In the genomic region with DNA sequence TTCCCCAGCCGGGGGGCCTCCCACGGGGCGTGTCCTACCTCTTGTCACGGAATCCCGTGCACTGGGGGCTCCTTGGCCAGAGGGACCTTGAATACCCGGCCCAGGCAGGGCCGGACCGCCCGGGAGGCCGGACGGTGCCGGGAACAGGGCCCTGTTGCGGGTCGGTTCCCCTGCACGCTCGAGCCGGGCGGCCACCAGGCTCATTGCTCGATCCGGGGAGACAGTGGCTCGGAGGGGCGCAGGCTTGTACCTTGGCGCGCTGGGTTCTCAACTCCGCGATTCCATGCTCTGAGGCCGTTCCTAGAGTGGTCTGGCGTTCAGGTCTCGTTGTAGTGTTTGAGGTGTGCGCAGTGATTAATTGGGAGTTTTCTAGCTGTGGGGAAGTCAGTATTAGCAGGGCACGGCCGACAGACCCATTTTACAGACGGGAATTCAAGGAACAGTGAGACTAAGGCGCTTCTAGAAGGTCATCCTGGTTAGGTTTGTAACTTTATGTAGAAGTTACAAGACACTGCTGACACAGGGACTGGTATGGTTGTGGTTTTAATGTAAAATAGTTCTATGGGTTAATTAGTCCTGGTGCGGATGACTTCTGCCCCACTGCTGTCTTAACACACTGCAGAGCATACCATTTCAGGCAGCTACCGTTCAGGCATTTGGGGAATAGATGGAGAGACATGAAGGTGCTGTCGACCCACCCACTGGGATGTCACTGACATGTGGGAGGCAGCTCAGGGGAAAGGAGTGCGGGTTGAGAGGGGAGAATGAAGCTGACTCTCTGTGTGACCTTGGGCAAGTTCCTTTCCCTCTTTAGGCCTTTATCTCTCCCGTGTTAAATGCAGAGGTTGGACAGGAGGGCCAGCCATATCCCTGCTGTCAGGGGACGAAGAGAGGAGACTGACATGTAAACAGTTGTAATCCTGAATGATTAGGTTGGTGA, we compare ENCODE assay signal across 8 cellular contexts. TPM values are rescaled to one million over a fixed set of nuclear protein-coding genes. Genes with fewer than 3 reads are reported as not detected.
DNase-seq lines count a peak whose midpoint lies in the region; ATAC-seq lines count a peak whose summit lies in the region.

No MANE protein-coding gene starts in this region.

- peak; percentile 4 for ATAC-seq in GM19395 (IDR thresholded peaks at IDR 0.05; ENCODE audit: unreplicated experiment)
- ATAC-seq in HG03280 (IDR thresholded peaks at IDR 0.05; ENCODE audit: unreplicated experiment): peak; percentile 27

- H3K36me3 Mint-ChIP-seq in activated naive CD8-positive, alpha-beta T cell: no peaks in the 10 kb centered on the region

- no peaks in the 10 kb centered on the region for H3K27me3 Mint-ChIP-seq in activated naive CD8-positive, alpha-beta T cell

- H3K9me3 Mint-ChIP-seq in activated naive CD8-positive, alpha-beta T cell (ENCODE audit: low read depth): no peaks in the 10 kb centered on the region

- H3K27ac Mint-ChIP-seq in activated naive CD8-positive, alpha-beta T cell: peak overlapping the region; percentile 89

- H3K4me3 Mint-ChIP-seq in activated naive CD8-positive, alpha-beta T cell: peak overlapping the region; percentile 100

- DNase-seq in stimulated activated CD8-positive, alpha-beta memory T cell treated with anti-CD3 and anti-CD28 coated beads, Interleukin-4, amount 100 ng/mL, for 48 hours: peak; percentile 28
- DNase-seq in SK-N-DZ (ENCODE audit: low spot score) (no peak), ureter (ENCODE audit: low spot score) (no peak), amygdala (lab: John Stamatoyannopoulos, UW) (no peak)

- peaks cover 56% of the 10 kb centered on the region for H3K4me1 Mint-ChIP-seq in activated naive CD8-positive, alpha-beta T cell (ENCODE audit: low read depth)

- H3K4me3 ChIP-seq in iPS-11a (ENCODE audit: low read depth, low read length): peak overlapping the region; percentile 99

RNA-seq across cellular contexts. Expression of a gene that starts 0.6 kb away (rescaled TPM):
- polyA plus RNA-seq in SK-N-DZ (2014; cell fraction: cytosol; rRNA removed): 13.0 and 15.9 TPM in 2 replicates
- 19.5 and 40.9 TPM in 2 replicates for polyA plus RNA-seq in SK-N-DZ (2014; cell fraction: nucleus; rRNA removed)
- 94.1 TPM for total RNA-seq in ureter

RNA-seq across cellular contexts. Expression of a gene that starts 9.9 kb away (rescaled TPM):
- polyA plus RNA-seq in SK-N-DZ (2014; cell fraction: cytosol; rRNA removed): not detected in 2 replicates
- not detected in 2 replicates for polyA plus RNA-seq in SK-N-DZ (2014; cell fraction: nucleus; rRNA removed)
- 1.3 TPM for total RNA-seq in ureter

RNA-seq across cellular contexts. Expression of a gene that starts 13.7 kb away (rescaled TPM):
- not detected in 2 replicates for polyA plus RNA-seq in SK-N-DZ (2014; cell fraction: cytosol; rRNA removed)
- not detected in 2 replicates for polyA plus RNA-seq in SK-N-DZ (2014; cell fraction: nucleus; rRNA removed)
- total RNA-seq in ureter: not detected

RNA-seq across cellular contexts. Expression of a gene that starts 41.4 kb away (rescaled TPM):
- polyA plus RNA-seq in SK-N-DZ (2014; cell fraction: cytosol; rRNA removed): 21.2 and 50.5 TPM in 2 replicates
- polyA plus RNA-seq in SK-N-DZ (2014; cell fraction: nucleus; rRNA removed): 9.5 and 12.2 TPM in 2 replicates
- total RNA-seq in ureter: 32.5 TPM

RNA-seq across cellular contexts. Expression of a gene that starts 45.5 kb away (rescaled TPM):
- polyA plus RNA-seq in SK-N-DZ (2014; cell fraction: cytosol; rRNA removed): 0.87 and 1.2 TPM in 2 replicates
- polyA plus RNA-seq in SK-N-DZ (2014; cell fraction: nucleus; rRNA removed): 0.17 and 0.47 TPM in 2 replicates
- total RNA-seq in ureter: 16.9 TPM
